In genomic region chr11:73334244-73335203, GRCh38 we compare ENCODE assay signal across 7 cellular contexts. TPM values are rescaled to one million over a fixed set of nuclear protein-coding genes. Genes with fewer than 3 reads are reported as not detected.
DNase-seq lines count a peak whose midpoint lies in the region; ATAC-seq and TF ChIP-seq lines count a peak whose summit lies in the region.

No MANE protein-coding gene starts in this region.

- H3K79me1 ChIP-seq in IMR-90 (ENCODE audit: low read depth in 1 of 2, low read length in 2 of 2) = peaks cover 14 to 91% of the 10 kb centered on the region in 2 experiments; a peak in 3 of 4 replicates

- H3K27me3 ChIP-seq in IMR-90 (ENCODE audit: control insufficient read depth, insufficient read depth, low read length) (no peaks in the 10 kb centered on the region), breast epithelium (no peaks in the 10 kb centered on the region), liver (ENCODE audit: control insufficient read depth in 4 of 4, insufficient read depth in 4 of 4, low read length in 3 of 4) (no peaks in the 10 kb centered on the region), upper lobe of left lung (no peaks in the 10 kb centered on the region)

- H3K9me1 ChIP-seq in IMR-90 (ENCODE audit: insufficient read depth, low read length) = peaks cover 30% of the 10 kb centered on the region

- in situ Hi-C loops in IMR-90 (cut with MboI; ENCODE audit: low sequenced_read_pairs) = loop anchor here (5.0 kb wide), 1 partner anchor 37 kb away; no protein-coding TSS in a partner anchor

- peak overlapping the region; percentile 10 to 79; a peak in 3 of 4 replicates for H4K8ac ChIP-seq in IMR-90 (ENCODE audit: low read depth in 2 of 2, low read length in 2 of 2)

- H4K20me1 ChIP-seq in IMR-90 (ENCODE audit: insufficient read depth, low read length) = peaks cover 96% of the 10 kb centered on the region

- POLR2A ChIA-PET in IMR-90 (lab: Charles Lee; ENCODE audit: unreplicated experiment) = interaction anchor here (0.6 to 0.7 kb wide), 4 partner anchors 8 to 49 kb away, joined by 3 to 5 read pairs (median 4); no protein-coding TSS in a partner anchor

- H2BK20ac ChIP-seq in IMR-90 (ENCODE audit: low read depth, low read length) = peak overlapping the region; percentile 78

- TF ChIP-seq RAD21 in IMR-90 (IDR thresholded peaks at IDR 0.05; ENCODE audit: low read length) (peak; percentile 17; the same call in 1 of the 2 replicates), liver (IDR thresholded peaks at IDR 0.05) (no peak)

- peak; percentile 91 for DNase-seq in IMR-90
- DNase-seq in breast epithelium (ENCODE audit: low spot score in 2 of 2) = peak; percentile 61 to 77
- DNase-seq in upper lobe of left lung = peak in 1 of 2 donors; percentile 81
- no peak for DNase-seq in medulla oblongata (ENCODE audit: extremely low spot score)
- no peak for DNase-seq in activated CD4-positive, alpha-beta T cell treated with anti-CD3 and anti-CD28 coated beads, Interleukin-2, amount 50 U/mL, for 1 hour

- ATAC-seq in IMR-90 (ENCODE audit: low read depth) (peak; percentile 58), upper lobe of left lung (ENCODE audit: low FRiP score in 2 of 2) (peak in 1 of 2 donors; percentile 80), HG02571 (IDR thresholded peaks at IDR 0.05; ENCODE audit: unreplicated experiment) (no peak)

- peak overlapping the region; percentile 67 for H3K4me2 ChIP-seq in IMR-90 (ENCODE audit: low read depth, low read length)

- H3K23ac ChIP-seq in IMR-90 (ENCODE audit: low read depth, low read length) = peak overlapping the region; percentile 73

- H2BK120ac ChIP-seq in IMR-90 (ENCODE audit: low read depth, low read length) = peak overlapping the region; percentile 84

- H2BK5ac ChIP-seq in IMR-90 (ENCODE audit: low read depth, low read length, poor library complexity, severe bottlenecking) = peak overlapping the region; percentile 82

- H3K9ac ChIP-seq in IMR-90 (ENCODE audit: low read depth, low read length) = peak overlapping the region; percentile 27
- no peak overlapping the region for H3K9ac ChIP-seq in liver (ENCODE audit: low read depth in 1 of 2, low read length in 2 of 2)

- H3K36me3 ChIP-seq in IMR-90 (ENCODE audit: control insufficient read depth, insufficient read depth, low read length) = peaks cover 3% of the 10 kb centered on the region; the same call in 1 of the 2 replicates
- H3K36me3 ChIP-seq in breast epithelium = no peaks in the 10 kb centered on the region
- H3K36me3 ChIP-seq in liver (ENCODE audit: control insufficient read depth in 4 of 4, insufficient read depth in 3 of 4, low read depth in 1 of 4, low read length in 3 of 4) = no peaks in the 10 kb centered on the region
- H3K36me3 ChIP-seq in upper lobe of left lung = no peaks in the 10 kb centered on the region

- H3K4me3 ChIP-seq in IMR-90 (ENCODE audit: insufficient read depth, low read depth, low read length) = no peak overlapping the region
- peak overlapping the region in 1 of 3 donors; percentile 35 for H3K4me3 ChIP-seq in breast epithelium
- H3K4me3 ChIP-seq in liver (ENCODE audit: low read depth in 1 of 3, low read length in 3 of 3) = no peak overlapping the region
- H3K4me3 ChIP-seq in upper lobe of left lung = no peak overlapping the region

- peak overlapping the region; percentile 96 for H2AK9ac ChIP-seq in IMR-90 (replicated peaks; ENCODE audit: low read depth, low read length, poor library complexity)

- peak overlapping the region; percentile 70 for H3K27ac ChIP-seq in IMR-90 (ENCODE audit: insufficient read depth, low read length)
- peak overlapping the region; percentile 75 to 93 for H3K27ac ChIP-seq in breast epithelium
- H3K27ac ChIP-seq in liver (ENCODE audit: low read depth in 1 of 2, low read length in 2 of 2) = peak overlapping the region; percentile 65 to 67
- H3K27ac ChIP-seq in upper lobe of left lung = peak overlapping the region; percentile 63 to 76 (median 72)

- H3K18ac ChIP-seq in IMR-90 (ENCODE audit: low read depth, low read length) = peak overlapping the region; percentile 38

- no peak overlapping the region for H4K5ac ChIP-seq in IMR-90 (ENCODE audit: low read depth, low read length)

- WGBS in IMR-90 (ENCODE audit: extremely low coverage in 2 of 2, insufficient read length in 1 of 2), 2 experiments = 13% methylated on average over 2 of the region's 7 CpGs; no CpG with 5 or more reads in 1 of the 2 experiments
- WGBS in liver = 63% methylated on average over 7 of the region's 7 CpGs
- 32 to 41% methylated on average over 6 of the region's 7 CpGs for WGBS in upper lobe of left lung, 2 donors

- peak overlapping the region; percentile 81 for H4K91ac ChIP-seq in IMR-90 (ENCODE audit: insufficient read depth, low read depth, low read length)

- no peaks in the 10 kb centered on the region for H3K9me3 ChIP-seq in IMR-90 (ENCODE audit: control insufficient read depth, insufficient read depth, low read length)
- no peaks in the 10 kb centered on the region for H3K9me3 ChIP-seq in breast epithelium
- no peaks in the 10 kb centered on the region for H3K9me3 ChIP-seq in liver (ENCODE audit: control insufficient read depth in 4 of 4, low read length in 3 of 4)
- H3K9me3 ChIP-seq in upper lobe of left lung = no peaks in the 10 kb centered on the region

- peak overlapping the region; percentile 86 for H3K4ac ChIP-seq in IMR-90 (ENCODE audit: low read depth, low read length)

- TF ChIP-seq EP300 in upper lobe of left lung (IDR thresholded peaks at IDR 0.05) = peak in 1 of 4 donors; percentile 52

- intact Hi-C loops in IMR-90 (cut with micrococcal nuclease) (loop anchor here (1.0 kb wide), 2 partner anchors 27 to 39 kb away; no protein-coding TSS in a partner anchor), breast epithelium (cut with DNase I; ENCODE audit: low total_unique reads) (no loop called here)

- TF ChIP-seq CTCF in IMR-90 (conservative IDR thresholded peaks at IDR 0.05; ENCODE audit: low read depth, low read length) (0 out of 2 replicates have a peak, but pooled peaks have one; percentile 4), breast epithelium (IDR thresholded peaks at IDR 0.05) (no peak), liver (IDR thresholded peaks at IDR 0.05; ENCODE audit: low read depth, low read length, missing input control) (no peak), upper lobe of left lung (IDR thresholded peaks at IDR 0.05) (no peak)

- dilution Hi-C loops in IMR-90 (cut with HindIII; ENCODE audit: low sequenced_read_pairs, unreplicated experiment) = no loop called here

- CTCF ChIA-PET in IMR-90 (lab: Yijun Ruan, JAX) = interaction anchor here (0.7 to 2.2 kb wide), 15 partner anchors 9 to 44 kb away, joined by 3 to 20 read pairs (median 6); no protein-coding TSS in a partner anchor

- H2AFZ ChIP-seq in IMR-90 (replicated peaks; ENCODE audit: low read length, poor library complexity) = peak overlapping the region; percentile 54

- H2AK5ac ChIP-seq in IMR-90 (ENCODE audit: low read depth, low read length) = peak overlapping the region; percentile 97

- H3K56ac ChIP-seq in IMR-90 (ENCODE audit: extremely low read depth, insufficient read depth, low read length) = peak overlapping the region; percentile 68

- H3K4me1 ChIP-seq in IMR-90 (ENCODE audit: control insufficient read depth, insufficient read depth, low read length) = peaks cover 47% of the 10 kb centered on the region
- peaks cover 13 to 38% of the 10 kb centered on the region in 2 donors for H3K4me1 ChIP-seq in breast epithelium
- peaks cover 0 to 9% (median 0%) of the 10 kb centered on the region in 4 donors for H3K4me1 ChIP-seq in liver (ENCODE audit: control insufficient read depth in 4 of 4, insufficient read depth in 4 of 4, low read length in 3 of 4)
- H3K4me1 ChIP-seq in upper lobe of left lung = peaks cover 58 to 60% (median 59%) of the 10 kb centered on the region in 4 donors

- no TSS peak for BruUV-seq in IMR-90 (replicated peaks; lab: Mats Ljungman, UMichigan)

- no peak for TF ChIP-seq POLR2A in IMR-90 (IDR thresholded peaks at IDR 0.05; ENCODE audit: low read depth, low read length)
- TF ChIP-seq POLR2A in breast epithelium (IDR thresholded peaks at IDR 0.05) = no peak
- TF ChIP-seq POLR2A in upper lobe of left lung (IDR thresholded peaks at IDR 0.05) = no peak

- H3K14ac ChIP-seq in IMR-90 (replicated peaks; ENCODE audit: low read depth, low read length) = peak overlapping the region; percentile 69

- peak overlapping the region; percentile 79; the same call in 2 of the 3 replicates for H2BK15ac ChIP-seq in IMR-90 (ENCODE audit: low read depth, low read length)

TF ChIP-seq in IMR-90, 13 proteins besides CTCF, POLR2A, EP300 and RAD21 (continues in another document):
- TF ChIP-seq FOS (IDR thresholded peaks at IDR 0.05; ENCODE audit: low read depth, low read length) = peak; percentile 78

TF ChIP-seq in liver, 16 proteins besides CTCF, POLR2A, EP300 and RAD21 (continues in another document):
- TF ChIP-seq SP1 (IDR thresholded peaks at IDR 0.05) (peak; percentile 6), EGR1 (IDR thresholded peaks at IDR 0.05; ENCODE audit: low read depth in 2 of 2) (no peak), HNF4A (conservative IDR thresholded peaks at IDR 0.05) (no peak)

RNA-seq across cellular contexts. Expression of gene ARHGEF17, which starts 26.4 kb away (rescaled TPM):
- total RNA-seq in IMR-90 (2012; rRNA removed) = 19.4 and 21.7 TPM in 2 replicates
- polyA plus RNA-seq in IMR-90 (2012; rRNA removed) = 97.7 and 128 TPM in 2 replicates
- 30.1 and 51.0 TPM in 2 replicates for polyA plus RNA-seq in IMR-90 (2012; cell fraction: cytosol; rRNA removed)
- polyA plus RNA-seq in IMR-90 (2012; cell fraction: nucleus; rRNA removed; ENCODE audit: low replicate concordance) = 388 and 880 TPM in 2 replicates
- total RNA-seq in breast epithelium = 10 to 100 TPM; 28.8 to 54.7 (median 38.2) TPM
- total RNA-seq in liver = 10 to 100 TPM in 1 of 2 donors, 1 to 10 TPM in 1; 7.7 to 12.6 TPM
- polyA plus RNA-seq in liver = 1 to 10 TPM; 2.6 to 3.8 TPM
- total RNA-seq in upper lobe of left lung = 100 to 1,000 TPM in 2 of 6 donors, 10 to 100 TPM in 4; 48.1 to 140 (median 65.1) TPM

RNA-seq across cellular contexts. Expression of gene RELT, which starts 41.7 kb away (rescaled TPM):
- 2.3 and 3.1 TPM in 2 replicates for total RNA-seq in IMR-90 (2012; rRNA removed)
- polyA plus RNA-seq in IMR-90 (2012; rRNA removed) = 5.3 and 6.5 TPM in 2 replicates
- 4.3 and 5.3 TPM in 2 replicates for polyA plus RNA-seq in IMR-90 (2012; cell fraction: cytosol; rRNA removed)
- 17.5 and 30.8 TPM in 2 replicates for polyA plus RNA-seq in IMR-90 (2012; cell fraction: nucleus; rRNA removed; ENCODE audit: low replicate concordance)
- total RNA-seq in breast epithelium = 1 to 10 TPM; 2.2 to 3.7 (median 2.3) TPM
- total RNA-seq in liver = 1 to 10 TPM; 3.3 to 8.0 TPM
- polyA plus RNA-seq in liver = 1 to 10 TPM in 1 of 2 donors, under 1 TPM in 1; 0.21 to 1.3 TPM
- 10 to 100 TPM in 5 of 6 donors, 1 to 10 TPM in 1; 4.9 to 27.0 (median 19.2) TPM for total RNA-seq in upper lobe of left lung

Comparison
In these comparisons a context has a peak if more than half of its experiments do, and no peak if none do; other contexts are left out.
1. DNase-seq: peak in IMR-90 (single experiment) and breast epithelium (2 of 2); none in medulla oblongata (single experiment) and activated CD4-positive, alpha-beta T cell treated with anti-CD3 and anti-CD28 coated beads, Interleukin-2, amount 50 U/mL, for 1 hour (single experiment).
2. Peak in every context shown above with its lines, with median percentiles within 50 percentile points of each other: H3K27ac ChIP-seq.